In the genomic region with DNA sequence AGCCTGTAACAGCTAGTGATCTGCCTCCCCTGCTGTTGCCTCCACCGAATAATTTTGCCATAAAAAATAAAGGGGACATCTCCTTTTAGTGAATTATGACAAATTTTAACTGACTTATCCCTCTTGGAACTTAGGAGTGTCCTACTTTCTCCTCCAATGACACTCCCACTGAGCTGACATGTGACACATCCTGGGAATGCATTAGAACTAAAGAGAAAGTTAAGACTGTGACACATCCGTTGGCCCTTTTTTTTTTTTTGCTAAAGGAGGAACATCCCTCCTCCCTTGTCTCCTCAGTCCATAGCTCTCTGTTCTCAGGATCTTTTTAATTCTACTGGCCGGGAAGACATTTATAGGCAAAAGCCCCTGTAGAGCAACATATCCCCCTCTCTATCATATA, we compare ENCODE assay signal across 1 cellular context.
TF ChIP-seq lines count a peak whose summit lies in the region.

No MANE protein-coding gene starts in this region.

TF ChIP-seq in WTC11, 78 proteins besides CTCF, POLR2A, EP300 and RAD21 (continued from another document):
- TF ChIP-seq, protein P1, sequence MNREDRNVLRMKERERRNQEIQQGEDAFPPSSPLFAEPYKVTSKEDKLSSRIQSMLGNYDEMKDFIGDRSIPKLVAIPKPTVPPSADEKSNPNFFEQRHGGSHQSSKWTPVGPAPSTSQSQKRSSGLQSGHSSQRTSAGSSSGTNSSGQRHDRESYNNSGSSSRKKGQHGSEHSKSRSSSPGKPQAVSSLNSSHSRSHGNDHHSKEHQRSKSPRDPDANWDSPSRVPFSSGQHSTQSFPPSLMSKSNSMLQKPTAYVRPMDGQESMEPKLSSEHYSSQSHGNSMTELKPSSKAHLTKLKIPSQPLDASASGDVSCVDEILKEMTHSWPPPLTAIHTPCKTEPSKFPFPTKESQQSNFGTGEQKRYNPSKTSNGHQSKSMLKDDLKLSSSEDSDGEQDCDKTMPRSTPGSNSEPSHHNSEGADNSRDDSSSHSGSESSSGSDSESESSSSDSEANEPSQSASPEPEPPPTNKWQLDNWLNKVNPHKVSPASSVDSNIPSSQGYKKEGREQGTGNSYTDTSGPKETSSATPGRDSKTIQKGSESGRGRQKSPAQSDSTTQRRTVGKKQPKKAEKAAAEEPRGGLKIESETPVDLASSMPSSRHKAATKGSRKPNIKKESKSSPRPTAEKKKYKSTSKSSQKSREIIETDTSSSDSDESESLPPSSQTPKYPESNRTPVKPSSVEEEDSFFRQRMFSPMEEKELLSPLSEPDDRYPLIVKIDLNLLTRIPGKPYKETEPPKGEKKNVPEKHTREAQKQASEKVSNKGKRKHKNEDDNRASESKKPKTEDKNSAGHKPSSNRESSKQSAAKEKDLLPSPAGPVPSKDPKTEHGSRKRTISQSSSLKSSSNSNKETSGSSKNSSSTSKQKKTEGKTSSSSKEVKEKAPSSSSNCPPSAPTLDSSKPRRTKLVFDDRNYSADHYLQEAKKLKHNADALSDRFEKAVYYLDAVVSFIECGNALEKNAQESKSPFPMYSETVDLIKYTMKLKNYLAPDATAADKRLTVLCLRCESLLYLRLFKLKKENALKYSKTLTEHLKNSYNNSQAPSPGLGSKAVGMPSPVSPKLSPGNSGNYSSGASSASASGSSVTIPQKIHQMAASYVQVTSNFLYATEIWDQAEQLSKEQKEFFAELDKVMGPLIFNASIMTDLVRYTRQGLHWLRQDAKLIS (CRISPR knock-in tag; IDR thresholded peaks at IDR 0.05; ENCODE audit: borderline replicate concordance): no peak
